Comparison of ENCODE assay signal across 8 cellular contexts in genomic region chr14:88553886-88554457, GRCh38. TPM values are rescaled to one million over a fixed set of nuclear protein-coding genes. Genes with fewer than 3 reads are reported as not detected.
DNase-seq lines count a peak whose midpoint lies in the region; ATAC-seq and TF ChIP-seq lines count a peak whose summit lies in the region.

No MANE protein-coding gene starts in this region.

- no peak for ATAC-seq in activated CD4-positive, alpha-beta T cell treated with anti-CD3 and anti-CD28 coated beads for 36 hours

- peak overlapping the region; percentile 61 for H3K4me3 Mint-ChIP-seq in activated CD4-positive, alpha-beta T cell treated with anti-CD3 and anti-CD28 coated beads for 36 hours
- peak overlapping the region; percentile 82 for H3K4me3 Mint-ChIP-seq in activated naive CD8-positive, alpha-beta T cell

- H3K9me3 ChIP-seq in iPS-18c (ENCODE audit: control insufficient read depth, insufficient read depth, low read length) (no peaks in the 10 kb centered on the region), spleen (no peaks in the 10 kb centered on the region)

- H3K4me1 ChIP-seq in spleen, result peaks cover 0 to 78% (median 46%) of the 10 kb centered on the region in 6 donors

- no peak for TF ChIP-seq CTCF in spleen (IDR thresholded peaks at IDR 0.05 in 8 of 11, conservative IDR thresholded peaks at IDR 0.05 in 3 of 11)

- H3K9me3 Mint-ChIP-seq in activated CD4-positive, alpha-beta T cell treated with anti-CD3 and anti-CD28 coated beads for 36 hours (ENCODE audit: low read depth), result no peaks in the 10 kb centered on the region
- H3K9me3 Mint-ChIP-seq in activated naive CD8-positive, alpha-beta T cell (ENCODE audit: low read depth), result no peaks in the 10 kb centered on the region

- peaks cover 42% of the 10 kb centered on the region for H3K27me3 Mint-ChIP-seq in activated CD4-positive, alpha-beta T cell treated with anti-CD3 and anti-CD28 coated beads for 36 hours
- peaks cover 29% of the 10 kb centered on the region for H3K27me3 Mint-ChIP-seq in activated naive CD8-positive, alpha-beta T cell

- WGBS in spleen, 5 donors, result 7 to 9% (median 7%) methylated on average over 19 of the region's 19 CpGs

- H3K27me3 ChIP-seq in spleen (replicated peaks in 1 of 7), result peaks cover 0 to 81% (median 45%) of the 10 kb centered on the region in 7 donors

- intact Hi-C loops in activated CD4-positive, alpha-beta T cell treated with anti-CD3 and anti-CD28 coated beads for 36 hours (cut with DNase I, micrococcal nuclease), result loop anchor here in 1 of 2 experiments (2.0 to 10.0 kb wide), 3 partner anchors 271 to 1701 kb away; partner anchors contain the start of genes PSMC1 and TTC8
- intact Hi-C loops in spleen (cut with DNase I; ENCODE audit: low total_unique reads), result no loop called here

- H3K4me3 ChIP-seq in iPS-18c (ENCODE audit: insufficient read depth, low read depth, low read length) (peak overlapping the region; percentile 88), spleen (peak overlapping the region; percentile 34 to 83 (median 52))

- H3K4me1 Mint-ChIP-seq in activated CD4-positive, alpha-beta T cell treated with anti-CD3 and anti-CD28 coated beads for 36 hours, result peaks cover 32% of the 10 kb centered on the region
- H3K4me1 Mint-ChIP-seq in activated naive CD8-positive, alpha-beta T cell (ENCODE audit: low read depth), result peaks cover 38% of the 10 kb centered on the region

- peak overlapping the region; percentile 21 to 88 (median 84) for H3K27ac ChIP-seq in spleen

- peak; percentile 13 for DNase-seq in activated CD4-positive, alpha-beta T cell treated with anti-CD3 and anti-CD28 coated beads for 36 hours
- no peak for DNase-seq in activated CD4-positive, alpha-beta T cell treated with anti-CD3 and anti-CD28 coated beads, Interleukin-2, amount 50 U/mL, for 48 hours
- DNase-seq in spleen (no peak), DMS 273 treated with DMSO at 0.1 percent for 48 hours (lab: John Stamatoyannopoulos, UW) (no peak), OCI-M2 (lab: John Stamatoyannopoulos, UW; ENCODE audit: unreplicated experiment) (no peak), NCI-H2081 (lab: John Stamatoyannopoulos, UW) (no peak)

- peaks cover 0 to 10% (median 0%) of the 10 kb centered on the region in 6 donors for H3K36me3 ChIP-seq in spleen

- no peaks in the 10 kb centered on the region for H3K36me3 Mint-ChIP-seq in activated CD4-positive, alpha-beta T cell treated with anti-CD3 and anti-CD28 coated beads for 36 hours (ENCODE audit: low read depth)
- H3K36me3 Mint-ChIP-seq in activated naive CD8-positive, alpha-beta T cell, result no peaks in the 10 kb centered on the region

- POLR2A ChIA-PET in activated CD4-positive, alpha-beta T cell treated with anti-CD3 and anti-CD28 coated beads for 36 hours (lab: Charles Lee), result no interaction called here

- no peak for TF ChIP-seq POLR2A in spleen (IDR thresholded peaks at IDR 0.05)

- H3K27ac Mint-ChIP-seq in activated CD4-positive, alpha-beta T cell treated with anti-CD3 and anti-CD28 coated beads for 36 hours, result no peak overlapping the region
- H3K27ac Mint-ChIP-seq in activated naive CD8-positive, alpha-beta T cell, result no peak overlapping the region

- CTCF ChIA-PET in activated CD4-positive, alpha-beta T cell treated with anti-CD3 and anti-CD28 coated beads for 36 hours (lab: Charles Lee), result no interaction called here

RNA-seq across cellular contexts. Expression of gene PTPN21, which starts 0.8 kb away (rescaled TPM):
- under 1 TPM; 0.12 to 0.16 TPM for total RNA-seq in activated CD4-positive, alpha-beta T cell treated with anti-CD3 and anti-CD28 coated beads for 36 hours
- total RNA-seq in spleen, result 10 to 100 TPM in 3 of 7 donors, 1 to 10 TPM in 4; 4.8 to 10.9 (median 6.7) TPM
- 1 to 10 TPM in 2 of 3 donors, under 1 TPM in 1; 0.85 to 2.0 (median 1.1) TPM for polyA plus RNA-seq in spleen

RNA-seq across cellular contexts. Expression of gene ZC3H14, which starts 8.9 kb away (rescaled TPM):
- 10 to 100 TPM; 46.9 to 63.6 TPM for total RNA-seq in activated CD4-positive, alpha-beta T cell treated with anti-CD3 and anti-CD28 coated beads for 36 hours
- 10 to 100 TPM; 39.3 to 78.5 (median 44.8) TPM for total RNA-seq in spleen
- polyA plus RNA-seq in spleen, result 10 to 100 TPM; 12.6 to 18.3 (median 12.9) TPM

Comparison
In these comparisons a context has a peak if more than half of its experiments do, and no peak if none do; other contexts are left out.
1. RNA of gene PTPN21, which starts 0.8 kb away (total RNA-seq): 4.8 to 10.9 TPM in spleen; 0.12 to 0.16 TPM in activated CD4-positive, alpha-beta T cell treated with anti-CD3 and anti-CD28 coated beads for 36 hours; every median in the first group is over 4 times any median in the second.